ENCODE assay signal across 19 cellular contexts in the genomic region with DNA sequence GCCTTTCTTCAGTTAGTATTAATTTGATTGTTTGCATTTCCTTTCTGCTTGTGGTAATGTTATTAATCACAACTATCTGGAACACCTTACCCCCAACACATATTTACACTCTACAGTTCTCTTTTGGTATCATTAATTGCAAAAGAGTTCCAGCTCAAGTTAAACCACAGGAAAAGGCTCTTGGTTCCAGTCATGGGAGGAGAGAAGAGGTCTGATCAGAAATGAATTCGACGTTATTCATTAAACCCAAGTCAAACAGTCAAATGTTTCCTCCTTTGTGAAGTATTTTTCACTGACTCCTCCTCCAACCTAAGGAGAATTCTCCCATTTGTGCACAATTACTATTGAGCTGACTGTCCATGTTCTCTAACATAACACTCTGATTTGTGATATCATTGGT.
A peak's percentile ranks its signal among the peaks of the same experiment; 100 is the strongest.
DNase-seq lines count a peak whose midpoint lies in the region; ATAC-seq and TF ChIP-seq lines count a peak whose summit lies in the region.
"Had no signal": no experiment of that assay in that cellular context is flagged by ENCODE, and none has a peak within 500 bp of the region (broad histone marks: within the 10 kb centered on the region; RNA-seq: fewer than 3 reads in every experiment).

No MANE protein-coding gene starts in this region.

- TF ChIP-seq CTCF in lung (IDR thresholded peaks at IDR 0.05; ENCODE audit: control extremely low read depth, extremely low read depth) (no peak), upper lobe of left lung (IDR thresholded peaks at IDR 0.05) (no peak), BE2C (IDR thresholded peaks at IDR 0.05; ENCODE audit: low read depth, low read length) (no peak)

- peak; percentile 28 for DNase-seq in HT-29 (ENCODE audit: low spot score)
- peak; percentile 45 for DNase-seq in kidney tubule cell (ENCODE audit: low spot score)
- no peak for DNase-seq in lung (ENCODE audit: low spot score)
- no peak for DNase-seq in upper lobe of left lung
- no peak for DNase-seq in BE2C
- DNase-seq in dedifferentiated amniotic fluid mesenchymal stem cell (ENCODE audit: extremely low spot score) = no peak
- DNase-seq: ACHN; Caco-2; CD4-positive, alpha-beta T cell; DMS79 treated with DMSO at 0.1 percent for 48 hours; GF-D8; GOT3; H7; HFFc6 had no signal

- H3K9me3 ChIP-seq in lung (ENCODE audit: control insufficient read depth in 2 of 2, insufficient read depth in 1 of 2, low read length in 1 of 2) (peaks cover 0 to 1% of the 10 kb centered on the region in 2 donors), upper lobe of left lung (no peaks in the 10 kb centered on the region), BE2C (no peaks in the 10 kb centered on the region)
- H3K9me3 ChIP-seq: Caco-2 had no signal

- no peak overlapping the region for H3K4me3 ChIP-seq in lung
- H3K4me3 ChIP-seq in upper lobe of left lung = no peak overlapping the region
- no peak overlapping the region for H3K4me3 ChIP-seq in BE2C (ENCODE audit: low read depth, low read length)

- H3K36me3 ChIP-seq in lung (ENCODE audit: control insufficient read depth in 2 of 2, insufficient read depth in 2 of 2, low read length in 2 of 2) (no peaks in the 10 kb centered on the region), upper lobe of left lung (no peaks in the 10 kb centered on the region), BE2C (no peaks in the 10 kb centered on the region)

- peak in 3 of 4 donors; percentile 14 to 95 (median 63) for TF ChIP-seq EP300 in upper lobe of left lung (IDR thresholded peaks at IDR 0.05)

- no peaks in the 10 kb centered on the region for H3K27me3 ChIP-seq in lung (ENCODE audit: control insufficient read depth, insufficient read depth)
- H3K27me3 ChIP-seq in upper lobe of left lung = no peaks in the 10 kb centered on the region
- no peaks in the 10 kb centered on the region for H3K27me3 ChIP-seq in BE2C

- peak; percentile 47 for ATAC-seq in lung (ENCODE audit: insufficient read depth, low FRiP score)
- ATAC-seq in upper lobe of left lung (ENCODE audit: low FRiP score in 2 of 2) = peak in 1 of 2 donors; percentile 11
- ATAC-seq in HG03108 (IDR thresholded peaks at IDR 0.05; ENCODE audit: unreplicated experiment) = no peak
- ATAC-seq in GM21360 (IDR thresholded peaks at IDR 0.05; ENCODE audit: unreplicated experiment) = no peak
- ATAC-seq: HCT116 had no signal

- H3K27ac ChIP-seq in lung (ENCODE audit: low read depth in 1 of 2, low read length in 1 of 2) (no peak overlapping the region), upper lobe of left lung (no peak overlapping the region)
- H3K27ac ChIP-seq: C4-2B, KMS-11 had no signal

- no peak for TF ChIP-seq POLR2A in upper lobe of left lung (IDR thresholded peaks at IDR 0.05)

- 49 to 75% methylated on average over 2 of the region's 2 CpGs for WGBS in lung, 2 donors
- 51 to 59% methylated on average over 2 of the region's 2 CpGs for WGBS in upper lobe of left lung, 2 donors

- peaks cover 0 to 1% of the 10 kb centered on the region in 2 donors for H3K4me1 ChIP-seq in lung (ENCODE audit: control insufficient read depth in 2 of 2, insufficient read depth in 2 of 2, low read length in 2 of 2)
- H3K4me1 ChIP-seq in upper lobe of left lung = no peaks in the 10 kb centered on the region
- H3K4me1 ChIP-seq in BE2C = no peaks in the 10 kb centered on the region; the same call in 1 of the 2 replicates

Comparison
In these comparisons a context has a peak if more than half of its experiments do, and no peak if none do; other contexts are left out.
1. DNase-seq: peak in HT-29 (single experiment) and kidney tubule cell (single experiment); none in lung (single experiment), upper lobe of left lung (0 of 2), BE2C (single experiment) and dedifferentiated amniotic fluid mesenchymal stem cell (single experiment).